29 cellular contexts compared by ENCODE assay signal in genomic region chr14:27371868-27372267, GRCh38.
"Had no signal": no experiment of that assay in that cellular context is flagged by ENCODE, and none has a peak within 500 bp of the region (broad histone marks: within the 10 kb centered on the region; RNA-seq: fewer than 3 reads in every experiment).

No MANE protein-coding gene starts in this region.

- DNase-seq: stimulated activated CD4-positive, alpha-beta T cell treated with anti-CD3 and anti-CD28 coated beads, Interleukin-2, amount 100 ng/mL, for 48 hours; stimulated activated CD4-positive, alpha-beta T cell treated with anti-CD3 and anti-CD28 coated beads, Interleukin-4, amount 100 ng/mL, for 1 hour; stimulated activated CD4-positive, alpha-beta T cell treated with anti-CD3 and anti-CD28 coated beads, Interleukin-4, amount 100 ng/mL, for 24 hours; stimulated activated CD4-positive, alpha-beta T cell treated with anti-CD3 and anti-CD28 coated beads, Interleukin-4, amount 100 ng/mL, for 4 hours; stimulated activated CD8-positive, alpha-beta memory T cell treated with anti-CD3 and anti-CD28 coated beads, Interleukin-4, amount 100 ng/mL, for 48 hours; stimulated activated naive B cell treated with anti-CD40 and anti-IgM and Interleukin-4, amounts not matched to agents 10 μg/mL and 1 μg/mL and 100 μg/mL, for 72 hours; stimulated activated naive CD4-positive, alpha-beta T cell; stimulated activated naive CD4-positive, alpha-beta T cell treated with Interleukin-2 at 50 U/mL for 16 hours; stimulated activated naive CD8-positive, alpha-beta T cell treated with anti-CD3 and anti-CD28 coated beads, Interleukin-15, amount 100 ng/mL, for 72 hours; stimulated activated naive CD8-positive, alpha-beta T cell treated with anti-CD3 and anti-CD28 coated beads, Interleukin-15, Interleukin-2, amounts not matched to agents 100 U/mL and 50 U/mL, for 24 hours; stomach; substantia nigra; testis; thyroid gland; tibial artery; transverse colon; trophoblast cell; upper lobe of left lung; upper lobe of right lung; uterus had no signal

- ATAC-seq: stimulated activated effector memory CD8-positive, alpha-beta T cell treated with anti-CD3 and anti-CD28 coated beads, Interleukin-12 subunit alpha, Interleukin-12 subunit beta, amount 100 ng/mL, for 72 hours; stimulated activated memory B cell treated with anti-CD40 and anti-IgM and Interleukin-4, amounts not matched to agents 10 μg/mL and 1 μg/mL and 100 μg/mL, for 72 hours; stimulated activated naive B cell treated with anti-CD40 and anti-IgM and Interleukin-4, amounts not matched to agents 10 μg/mL and 1 μg/mL and 100 μg/mL, for 72 hours; stimulated activated naive CD8-positive, alpha-beta T cell treated with anti-CD3 and anti-CD28 coated beads, Interleukin-15, amount 100 ng/mL, for 72 hours; stimulated activated naive CD8-positive, alpha-beta T cell treated with anti-CD3 and anti-CD28 coated beads, Interleukin-15, Interleukin-2, amounts not matched to agents 100 U/mL and 50 U/mL, for 24 hours; upper lobe of right lung had no signal

- FAIRE-seq: urothelium cell line had no signal

- H3K27ac ChIP-seq: stomach, suprapubic skin, testis, thoracic aorta, thyroid gland, tibial artery, tibial nerve, transverse colon, upper lobe of left lung, upper lobe of right lung, uterus, vagina had no signal

- H3K4me1 Mint-ChIP-seq: stimulated activated effector memory CD8-positive, alpha-beta T cell treated with anti-CD3 and anti-CD28 coated beads, Interleukin-12 subunit alpha, Interleukin-12 subunit beta, amount 100 ng/mL, for 72 hours; stimulated activated memory B cell treated with anti-CD40 and anti-IgM and Interleukin-4, amounts not matched to agents 10 μg/mL and 1 μg/mL and 100 μg/mL, for 72 hours; stimulated activated naive B cell treated with anti-CD40 and anti-IgM and Interleukin-4, amounts not matched to agents 10 μg/mL and 1 μg/mL and 100 μg/mL, for 72 hours; stimulated activated naive CD8-positive, alpha-beta T cell treated with anti-CD3 and anti-CD28 coated beads, Interleukin-15, amount 100 ng/mL, for 72 hours had no signal

- H3K36me3 Mint-ChIP-seq: stimulated activated effector memory CD8-positive, alpha-beta T cell treated with anti-CD3 and anti-CD28 coated beads, Interleukin-12 subunit alpha, Interleukin-12 subunit beta, amount 100 ng/mL, for 72 hours; stimulated activated memory B cell treated with anti-CD40 and anti-IgM and Interleukin-4, amounts not matched to agents 10 μg/mL and 1 μg/mL and 100 μg/mL, for 72 hours; stimulated activated naive B cell treated with anti-CD40 and anti-IgM and Interleukin-4, amounts not matched to agents 10 μg/mL and 1 μg/mL and 100 μg/mL, for 72 hours; type B pancreatic cell had no signal

- H3K9me3 Mint-ChIP-seq: type B pancreatic cell had no signal

- H3K27me3 ChIP-seq: stomach, suprapubic skin, testis, thyroid gland, tibial artery, tibial nerve, transverse colon, upper lobe of left lung, upper lobe of right lung, uterus, vagina had no signal

- H3K27me3 Mint-ChIP-seq: stimulated activated memory B cell treated with anti-CD40 and anti-IgM and Interleukin-4, amounts not matched to agents 10 μg/mL and 1 μg/mL and 100 μg/mL, for 72 hours; stimulated activated naive B cell treated with anti-CD40 and anti-IgM and Interleukin-4, amounts not matched to agents 10 μg/mL and 1 μg/mL and 100 μg/mL, for 72 hours; stimulated activated naive CD8-positive, alpha-beta T cell treated with anti-CD3 and anti-CD28 coated beads, Interleukin-15, amount 100 ng/mL, for 72 hours; stimulated activated naive CD8-positive, alpha-beta T cell treated with anti-CD3 and anti-CD28 coated beads, Interleukin-15, Interleukin-2, amounts not matched to agents 100 ng/mL and 50 ng/mL, for 24 hours; type B pancreatic cell had no signal

- H3K4me3 ChIP-seq: stomach, suprapubic skin, testis, thoracic aorta, thyroid gland, tibial artery, tibial nerve, transverse colon, upper lobe of left lung, upper lobe of right lung, uterus, vagina had no signal

- H3K4me1 ChIP-seq: stomach, suprapubic skin, testis, thyroid gland, tibial artery, transverse colon, upper lobe of left lung, upper lobe of right lung, uterus, vagina had no signal

- H3K4me3 Mint-ChIP-seq: stimulated activated effector memory CD8-positive, alpha-beta T cell treated with anti-CD3 and anti-CD28 coated beads, Interleukin-12 subunit alpha, Interleukin-12 subunit beta, amount 100 ng/mL, for 72 hours; stimulated activated memory B cell treated with anti-CD40 and anti-IgM and Interleukin-4, amounts not matched to agents 10 μg/mL and 1 μg/mL and 100 μg/mL, for 72 hours; stimulated activated naive B cell treated with anti-CD40 and anti-IgM and Interleukin-4, amounts not matched to agents 10 μg/mL and 1 μg/mL and 100 μg/mL, for 72 hours; stimulated activated naive CD8-positive, alpha-beta T cell treated with anti-CD3 and anti-CD28 coated beads, Interleukin-15, amount 100 ng/mL, for 72 hours; stimulated activated naive CD8-positive, alpha-beta T cell treated with anti-CD3 and anti-CD28 coated beads, Interleukin-15, Interleukin-2, amounts not matched to agents 100 ng/mL and 50 ng/mL, for 24 hours; type B pancreatic cell had no signal

- H3K27ac Mint-ChIP-seq: stimulated activated effector memory CD8-positive, alpha-beta T cell treated with anti-CD3 and anti-CD28 coated beads, Interleukin-12 subunit alpha, Interleukin-12 subunit beta, amount 100 ng/mL, for 72 hours; stimulated activated memory B cell treated with anti-CD40 and anti-IgM and Interleukin-4, amounts not matched to agents 10 μg/mL and 1 μg/mL and 100 μg/mL, for 72 hours; stimulated activated naive B cell treated with anti-CD40 and anti-IgM and Interleukin-4, amounts not matched to agents 10 μg/mL and 1 μg/mL and 100 μg/mL, for 72 hours; stimulated activated naive CD8-positive, alpha-beta T cell treated with anti-CD3 and anti-CD28 coated beads, Interleukin-15, amount 100 ng/mL, for 72 hours; stimulated activated naive CD8-positive, alpha-beta T cell treated with anti-CD3 and anti-CD28 coated beads, Interleukin-15, Interleukin-2, amounts not matched to agents 100 ng/mL and 50 ng/mL, for 24 hours; type B pancreatic cell had no signal

- H3K9me3 ChIP-seq: testis, thoracic aorta, thyroid gland, tibial artery, transverse colon, upper lobe of right lung, uterus, vagina had no signal

- H3K36me3 ChIP-seq: stomach, suprapubic skin, thoracic aorta, thyroid gland, tibial artery, tibial nerve, transverse colon, upper lobe of left lung, upper lobe of right lung, uterus, vagina had no signal
